28 cellular contexts compared by ENCODE assay signal in genomic region chr16:22274916-22275315, GRCh38.
"Had no signal": no experiment of that assay in that cellular context is flagged by ENCODE, and none has a peak within 500 bp of the region (broad histone marks: within the 10 kb centered on the region; RNA-seq: fewer than 3 reads in every experiment).

No MANE protein-coding gene starts in this region.

- ATAC-seq: effector memory CD8-positive, alpha-beta T cell; esophagus mucosa; foreskin keratinocyte; gastrocnemius medialis; gastroesophageal sphincter; heart left ventricle; heart right ventricle had no signal

- H3K27ac ChIP-seq: colonic mucosa, coronary artery, dorsolateral prefrontal cortex, epithelial cell of prostate, esophagus muscularis mucosa, esophagus squamous epithelium, foreskin keratinocyte, gastrocnemius medialis, gastroesophageal sphincter, heart left ventricle, heart right ventricle had no signal

- H3K9me3 ChIP-seq: colonic mucosa, esophagus muscularis mucosa, esophagus squamous epithelium, gastrocnemius medialis, gastroesophageal sphincter, heart left ventricle, heart right ventricle had no signal

- H3K4me3 ChIP-seq: colonic mucosa, coronary artery, dorsolateral prefrontal cortex, esophagus muscularis mucosa, esophagus squamous epithelium, gastrocnemius medialis, gastroesophageal sphincter, heart left ventricle, heart right ventricle had no signal

- H3K4me1 ChIP-seq: colonic mucosa, esophagus muscularis mucosa, foreskin keratinocyte, gastrocnemius medialis, gastroesophageal sphincter, heart right ventricle had no signal

- FAIRE-seq: colon, endometrium, endothelial cell of umbilical vein, frontal cortex had no signal

- DNase-seq: colonic mucosa; cortex of kidney; dermis blood vessel endothelial cell; dorsolateral prefrontal cortex; effector CD4-positive, alpha-beta T cell; effector CD8-positive, alpha-beta T cell; effector memory CD4-positive, alpha-beta T cell; effector memory CD8-positive, alpha-beta T cell; endodermal cell; erythroblast; esophagus squamous epithelium; foreskin fibroblast; foreskin keratinocyte; foreskin melanocyte; gastrocnemius medialis; glutamatergic neuron; head of caudate nucleus; heart left ventricle; heart right ventricle had no signal

- H3K27me3 ChIP-seq: colonic mucosa, dorsolateral prefrontal cortex, esophagus muscularis mucosa, esophagus squamous epithelium, foreskin keratinocyte, gastrocnemius medialis, gastroesophageal sphincter, heart left ventricle, heart right ventricle had no signal
